ENCODE assay signal across 1 cellular context in the genomic region with DNA sequence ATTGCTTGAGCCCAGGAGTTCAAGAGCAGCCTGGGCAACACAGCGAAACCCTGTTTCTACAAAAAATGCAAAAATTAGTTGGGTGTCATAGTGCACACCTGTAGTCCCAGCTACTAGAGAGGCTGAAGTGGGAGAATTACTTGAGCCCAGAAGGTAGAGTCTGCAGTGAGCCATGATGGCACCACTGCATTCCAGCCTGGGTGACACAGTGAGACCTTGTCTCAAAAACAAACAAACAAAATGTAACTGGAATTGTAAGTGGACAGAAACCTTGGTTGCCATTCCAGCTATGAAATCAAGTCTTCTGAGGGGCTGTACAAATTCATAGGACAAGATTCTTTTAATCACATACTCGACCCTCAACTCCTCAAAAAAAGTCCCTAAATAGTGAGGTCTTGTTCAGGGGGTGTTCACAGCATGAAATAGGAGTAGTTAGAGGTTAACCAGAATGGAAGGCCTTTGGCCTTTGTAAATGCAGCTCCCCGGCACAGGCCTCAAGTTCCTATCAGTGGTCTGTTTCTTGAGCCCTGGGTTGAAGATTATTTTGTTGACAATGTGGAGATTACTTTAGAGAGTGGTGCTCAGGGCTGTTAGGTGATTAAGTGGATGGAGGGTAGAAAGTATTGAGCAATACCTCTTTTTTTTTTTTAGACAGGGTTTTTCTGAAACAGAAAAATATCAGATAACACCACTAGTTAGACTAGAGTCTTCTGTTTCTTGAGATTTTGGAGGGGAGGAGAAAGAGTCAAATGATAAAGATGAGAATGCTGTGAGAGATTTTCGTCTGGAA.
TF ChIP-seq lines count a peak whose summit lies in the region.

No MANE protein-coding gene starts in this region.

TF ChIP-seq in HepG2, 621 proteins besides CTCF, POLR2A, EP300 and RAD21 (continued from another document and continues in another):
- TF ChIP-seq JUN (CRISPR knock-in tag; IDR thresholded peaks at IDR 0.05): 0 out of 2 replicates have a peak, but pooled peaks have one; percentile 39
- TF ChIP-seq ZNF674 (CRISPR knock-in tag; IDR thresholded peaks at IDR 0.05; ENCODE audit: low read depth): no peak
- no peak for TF ChIP-seq ZNF792 (CRISPR knock-in tag; IDR thresholded peaks at IDR 0.05)
- TF ChIP-seq, protein P1, sequence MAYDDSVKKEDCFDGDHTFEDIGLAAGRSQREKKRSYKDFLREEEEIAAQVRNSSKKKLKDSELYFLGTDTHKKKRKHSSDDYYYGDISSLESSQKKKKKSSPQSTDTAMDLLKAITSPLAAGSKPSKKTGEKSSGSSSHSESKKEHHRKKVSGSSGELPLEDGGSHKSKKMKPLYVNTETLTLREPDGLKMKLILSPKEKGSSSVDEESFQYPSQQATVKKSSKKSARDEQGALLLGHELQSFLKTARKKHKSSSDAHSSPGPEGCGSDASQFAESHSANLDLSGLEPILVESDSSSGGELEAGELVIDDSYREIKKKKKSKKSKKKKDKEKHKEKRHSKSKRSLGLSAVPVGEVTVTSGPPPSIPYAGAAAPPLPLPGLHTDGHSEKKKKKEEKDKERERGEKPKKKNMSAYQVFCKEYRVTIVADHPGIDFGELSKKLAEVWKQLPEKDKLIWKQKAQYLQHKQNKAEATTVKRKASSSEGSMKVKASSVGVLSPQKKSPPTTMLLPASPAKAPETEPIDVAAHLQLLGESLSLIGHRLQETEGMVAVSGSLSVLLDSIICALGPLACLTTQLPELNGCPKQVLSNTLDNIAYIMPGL (CRISPR knock-in tag; IDR thresholded peaks at IDR 0.05; ENCODE audit: borderline replicate concordance in 1 of 2, low read depth in 1 of 2): no peak
- no peak for TF ChIP-seq ZNF446 (CRISPR knock-in tag; IDR thresholded peaks at IDR 0.05)
- no peak for TF ChIP-seq ZSCAN30 (CRISPR knock-in tag; IDR thresholded peaks at IDR 0.05)
- TF ChIP-seq ZFP62 (CRISPR knock-in tag; IDR thresholded peaks at IDR 0.05): no peak
- no peak for TF ChIP-seq BHLHE40 (IDR thresholded peaks at IDR 0.05; ENCODE audit: low read length)
- TF ChIP-seq, protein P2, sequence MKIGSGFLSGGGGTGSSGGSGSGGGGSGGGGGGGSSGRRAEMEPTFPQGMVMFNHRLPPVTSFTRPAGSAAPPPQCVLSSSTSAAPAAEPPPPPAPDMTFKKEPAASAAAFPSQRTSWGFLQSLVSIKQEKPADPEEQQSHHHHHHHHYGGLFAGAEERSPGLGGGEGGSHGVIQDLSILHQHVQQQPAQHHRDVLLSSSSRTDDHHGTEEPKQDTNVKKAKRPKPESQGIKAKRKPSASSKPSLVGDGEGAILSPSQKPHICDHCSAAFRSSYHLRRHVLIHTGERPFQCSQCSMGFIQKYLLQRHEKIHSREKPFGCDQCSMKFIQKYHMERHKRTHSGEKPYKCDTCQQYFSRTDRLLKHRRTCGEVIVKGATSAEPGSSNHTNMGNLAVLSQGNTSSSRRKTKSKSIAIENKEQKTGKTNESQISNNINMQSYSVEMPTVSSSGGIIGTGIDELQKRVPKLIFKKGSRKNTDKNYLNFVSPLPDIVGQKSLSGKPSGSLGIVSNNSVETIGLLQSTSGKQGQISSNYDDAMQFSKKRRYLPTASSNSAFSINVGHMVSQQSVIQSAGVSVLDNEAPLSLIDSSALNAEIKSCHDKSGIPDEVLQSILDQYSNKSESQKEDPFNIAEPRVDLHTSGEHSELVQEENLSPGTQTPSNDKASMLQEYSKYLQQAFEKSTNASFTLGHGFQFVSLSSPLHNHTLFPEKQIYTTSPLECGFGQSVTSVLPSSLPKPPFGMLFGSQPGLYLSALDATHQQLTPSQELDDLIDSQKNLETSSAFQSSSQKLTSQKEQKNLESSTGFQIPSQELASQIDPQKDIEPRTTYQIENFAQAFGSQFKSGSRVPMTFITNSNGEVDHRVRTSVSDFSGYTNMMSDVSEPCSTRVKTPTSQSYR (CRISPR knock-in tag; IDR thresholded peaks at IDR 0.05; ENCODE audit: borderline replicate concordance): no peak
- no peak for TF ChIP-seq ZNF331 (CRISPR knock-in tag; IDR thresholded peaks at IDR 0.05)
- no peak for TF ChIP-seq ZNF737 (CRISPR knock-in tag; IDR thresholded peaks at IDR 0.05; ENCODE audit: borderline replicate concordance)
- no peak for TF ChIP-seq CAMTA2 (CRISPR knock-in tag; IDR thresholded peaks at IDR 0.05; ENCODE audit: borderline replicate concordance)
- TF ChIP-seq ZNF589 (CRISPR knock-in tag; conservative IDR thresholded peaks at IDR 0.05): no peak
- TF ChIP-seq, protein P3, sequence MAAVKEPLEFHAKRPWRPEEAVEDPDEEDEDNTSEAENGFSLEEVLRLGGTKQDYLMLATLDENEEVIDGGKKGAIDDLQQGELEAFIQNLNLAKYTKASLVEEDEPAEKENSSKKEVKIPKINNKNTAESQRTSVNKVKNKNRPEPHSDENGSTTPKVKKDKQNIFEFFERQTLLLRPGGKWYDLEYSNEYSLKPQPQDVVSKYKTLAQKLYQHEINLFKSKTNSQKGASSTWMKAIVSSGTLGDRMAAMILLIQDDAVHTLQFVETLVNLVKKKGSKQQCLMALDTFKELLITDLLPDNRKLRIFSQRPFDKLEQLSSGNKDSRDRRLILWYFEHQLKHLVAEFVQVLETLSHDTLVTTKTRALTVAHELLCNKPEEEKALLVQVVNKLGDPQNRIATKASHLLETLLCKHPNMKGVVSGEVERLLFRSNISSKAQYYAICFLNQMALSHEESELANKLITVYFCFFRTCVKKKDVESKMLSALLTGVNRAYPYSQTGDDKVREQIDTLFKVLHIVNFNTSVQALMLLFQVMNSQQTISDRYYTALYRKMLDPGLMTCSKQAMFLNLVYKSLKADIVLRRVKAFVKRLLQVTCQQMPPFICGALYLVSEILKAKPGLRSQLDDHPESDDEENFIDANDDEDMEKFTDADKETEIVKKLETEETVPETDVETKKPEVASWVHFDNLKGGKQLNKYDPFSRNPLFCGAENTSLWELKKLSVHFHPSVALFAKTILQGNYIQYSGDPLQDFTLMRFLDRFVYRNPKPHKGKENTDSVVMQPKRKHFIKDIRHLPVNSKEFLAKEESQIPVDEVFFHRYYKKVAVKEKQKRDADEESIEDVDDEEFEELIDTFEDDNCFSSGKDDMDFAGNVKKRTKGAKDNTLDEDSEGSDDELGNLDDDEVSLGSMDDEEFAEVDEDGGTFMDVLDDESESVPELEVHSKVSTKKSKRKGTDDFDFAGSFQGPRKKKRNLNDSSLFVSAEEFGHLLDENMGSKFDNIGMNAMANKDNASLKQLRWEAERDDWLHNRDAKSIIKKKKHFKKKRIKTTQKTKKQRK (IDR thresholded peaks at IDR 0.05; ENCODE audit: low read length): no peak
- TF ChIP-seq SALL1 (CRISPR knock-in tag; IDR thresholded peaks at IDR 0.05): peak; percentile 18; the same call in 1 of the 2 replicates
- TF ChIP-seq, protein P4, sequence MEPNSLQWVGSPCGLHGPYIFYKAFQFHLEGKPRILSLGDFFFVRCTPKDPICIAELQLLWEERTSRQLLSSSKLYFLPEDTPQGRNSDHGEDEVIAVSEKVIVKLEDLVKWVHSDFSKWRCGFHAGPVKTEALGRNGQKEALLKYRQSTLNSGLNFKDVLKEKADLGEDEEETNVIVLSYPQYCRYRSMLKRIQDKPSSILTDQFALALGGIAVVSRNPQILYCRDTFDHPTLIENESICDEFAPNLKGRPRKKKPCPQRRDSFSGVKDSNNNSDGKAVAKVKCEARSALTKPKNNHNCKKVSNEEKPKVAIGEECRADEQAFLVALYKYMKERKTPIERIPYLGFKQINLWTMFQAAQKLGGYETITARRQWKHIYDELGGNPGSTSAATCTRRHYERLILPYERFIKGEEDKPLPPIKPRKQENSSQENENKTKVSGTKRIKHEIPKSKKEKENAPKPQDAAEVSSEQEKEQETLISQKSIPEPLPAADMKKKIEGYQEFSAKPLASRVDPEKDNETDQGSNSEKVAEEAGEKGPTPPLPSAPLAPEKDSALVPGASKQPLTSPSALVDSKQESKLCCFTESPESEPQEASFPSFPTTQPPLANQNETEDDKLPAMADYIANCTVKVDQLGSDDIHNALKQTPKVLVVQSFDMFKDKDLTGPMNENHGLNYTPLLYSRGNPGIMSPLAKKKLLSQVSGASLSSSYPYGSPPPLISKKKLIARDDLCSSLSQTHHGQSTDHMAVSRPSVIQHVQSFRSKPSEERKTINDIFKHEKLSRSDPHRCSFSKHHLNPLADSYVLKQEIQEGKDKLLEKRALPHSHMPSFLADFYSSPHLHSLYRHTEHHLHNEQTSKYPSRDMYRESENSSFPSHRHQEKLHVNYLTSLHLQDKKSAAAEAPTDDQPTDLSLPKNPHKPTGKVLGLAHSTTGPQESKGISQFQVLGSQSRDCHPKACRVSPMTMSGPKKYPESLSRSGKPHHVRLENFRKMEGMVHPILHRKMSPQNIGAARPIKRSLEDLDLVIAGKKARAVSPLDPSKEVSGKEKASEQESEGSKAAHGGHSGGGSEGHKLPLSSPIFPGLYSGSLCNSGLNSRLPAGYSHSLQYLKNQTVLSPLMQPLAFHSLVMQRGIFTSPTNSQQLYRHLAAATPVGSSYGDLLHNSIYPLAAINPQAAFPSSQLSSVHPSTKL (CRISPR knock-in tag; IDR thresholded peaks at IDR 0.05): peak; percentile 57
- TF ChIP-seq IKZF4 (CRISPR knock-in tag; IDR thresholded peaks at IDR 0.05; ENCODE audit: borderline replicate concordance, low read depth, not compliant biosample characterization): no peak
- no peak for TF ChIP-seq MIER2 (CRISPR knock-in tag; IDR thresholded peaks at IDR 0.05)
- TF ChIP-seq ZNF317 (CRISPR knock-in tag; IDR thresholded peaks at IDR 0.05): no peak
- no peak for TF ChIP-seq ZC3H13 (CRISPR knock-in tag; IDR thresholded peaks at IDR 0.05)
- TF ChIP-seq, protein P5, sequence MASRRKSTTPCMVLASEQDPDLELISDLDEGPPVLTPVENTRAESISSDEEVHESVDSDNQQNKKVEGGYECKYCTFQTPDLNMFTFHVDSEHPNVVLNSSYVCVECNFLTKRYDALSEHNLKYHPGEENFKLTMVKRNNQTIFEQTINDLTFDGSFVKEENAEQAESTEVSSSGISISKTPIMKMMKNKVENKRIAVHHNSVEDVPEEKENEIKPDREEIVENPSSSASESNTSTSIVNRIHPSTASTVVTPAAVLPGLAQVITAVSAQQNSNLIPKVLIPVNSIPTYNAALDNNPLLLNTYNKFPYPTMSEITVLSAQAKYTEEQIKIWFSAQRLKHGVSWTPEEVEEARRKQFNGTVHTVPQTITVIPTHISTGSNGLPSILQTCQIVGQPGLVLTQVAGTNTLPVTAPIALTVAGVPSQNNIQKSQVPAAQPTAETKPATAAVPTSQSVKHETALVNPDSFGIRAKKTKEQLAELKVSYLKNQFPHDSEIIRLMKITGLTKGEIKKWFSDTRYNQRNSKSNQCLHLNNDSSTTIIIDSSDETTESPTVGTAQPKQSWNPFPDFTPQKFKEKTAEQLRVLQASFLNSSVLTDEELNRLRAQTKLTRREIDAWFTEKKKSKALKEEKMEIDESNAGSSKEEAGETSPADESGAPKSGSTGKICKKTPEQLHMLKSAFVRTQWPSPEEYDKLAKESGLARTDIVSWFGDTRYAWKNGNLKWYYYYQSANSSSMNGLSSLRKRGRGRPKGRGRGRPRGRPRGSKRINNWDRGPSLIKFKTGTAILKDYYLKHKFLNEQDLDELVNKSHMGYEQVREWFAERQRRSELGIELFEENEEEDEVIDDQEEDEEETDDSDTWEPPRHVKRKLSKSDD (CRISPR knock-in tag; IDR thresholded peaks at IDR 0.05; ENCODE audit: low read depth): no peak
- no peak for TF ChIP-seq SPEN (CRISPR knock-in tag; IDR thresholded peaks at IDR 0.05; ENCODE audit: low read depth)
- 0 out of 2 replicates have a peak, but pooled peaks have one; percentile 41 for TF ChIP-seq ZSCAN31 (CRISPR knock-in tag; IDR thresholded peaks at IDR 0.05; ENCODE audit: low read depth)
- no peak for TF ChIP-seq ZNF431 (CRISPR knock-in tag; IDR thresholded peaks at IDR 0.05; ENCODE audit: borderline replicate concordance, low read depth)
- TF ChIP-seq NPAS2 (CRISPR knock-in tag; IDR thresholded peaks at IDR 0.05; ENCODE audit: borderline replicate concordance): no peak
- TF ChIP-seq, protein P6, sequence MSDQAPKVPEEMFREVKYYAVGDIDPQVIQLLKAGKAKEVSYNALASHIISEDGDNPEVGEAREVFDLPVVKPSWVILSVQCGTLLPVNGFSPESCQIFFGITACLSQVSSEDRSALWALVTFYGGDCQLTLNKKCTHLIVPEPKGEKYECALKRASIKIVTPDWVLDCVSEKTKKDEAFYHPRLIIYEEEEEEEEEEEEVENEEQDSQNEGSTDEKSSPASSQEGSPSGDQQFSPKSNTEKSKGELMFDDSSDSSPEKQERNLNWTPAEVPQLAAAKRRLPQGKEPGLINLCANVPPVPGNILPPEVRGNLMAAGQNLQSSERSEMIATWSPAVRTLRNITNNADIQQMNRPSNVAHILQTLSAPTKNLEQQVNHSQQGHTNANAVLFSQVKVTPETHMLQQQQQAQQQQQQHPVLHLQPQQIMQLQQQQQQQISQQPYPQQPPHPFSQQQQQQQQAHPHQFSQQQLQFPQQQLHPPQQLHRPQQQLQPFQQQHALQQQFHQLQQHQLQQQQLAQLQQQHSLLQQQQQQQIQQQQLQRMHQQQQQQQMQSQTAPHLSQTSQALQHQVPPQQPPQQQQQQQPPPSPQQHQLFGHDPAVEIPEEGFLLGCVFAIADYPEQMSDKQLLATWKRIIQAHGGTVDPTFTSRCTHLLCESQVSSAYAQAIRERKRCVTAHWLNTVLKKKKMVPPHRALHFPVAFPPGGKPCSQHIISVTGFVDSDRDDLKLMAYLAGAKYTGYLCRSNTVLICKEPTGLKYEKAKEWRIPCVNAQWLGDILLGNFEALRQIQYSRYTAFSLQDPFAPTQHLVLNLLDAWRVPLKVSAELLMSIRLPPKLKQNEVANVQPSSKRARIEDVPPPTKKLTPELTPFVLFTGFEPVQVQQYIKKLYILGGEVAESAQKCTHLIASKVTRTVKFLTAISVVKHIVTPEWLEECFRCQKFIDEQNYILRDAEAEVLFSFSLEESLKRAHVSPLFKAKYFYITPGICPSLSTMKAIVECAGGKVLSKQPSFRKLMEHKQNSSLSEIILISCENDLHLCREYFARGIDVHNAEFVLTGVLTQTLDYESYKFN (CRISPR knock-in tag; conservative IDR thresholded peaks at IDR 0.05): peak; percentile 87
- no peak for TF ChIP-seq STAT5B (CRISPR knock-in tag; IDR thresholded peaks at IDR 0.05)
- TF ChIP-seq NR2F6 (IDR thresholded peaks at IDR 0.05): peak; percentile 84
- TF ChIP-seq NR2F6 (CRISPR knock-in tag; IDR thresholded peaks at IDR 0.05): peak; percentile 39; the same call in 1 of the 2 replicates
- TF ChIP-seq ZNF121 (CRISPR knock-in tag; IDR thresholded peaks at IDR 0.05): no peak
- TF ChIP-seq, protein P7, sequence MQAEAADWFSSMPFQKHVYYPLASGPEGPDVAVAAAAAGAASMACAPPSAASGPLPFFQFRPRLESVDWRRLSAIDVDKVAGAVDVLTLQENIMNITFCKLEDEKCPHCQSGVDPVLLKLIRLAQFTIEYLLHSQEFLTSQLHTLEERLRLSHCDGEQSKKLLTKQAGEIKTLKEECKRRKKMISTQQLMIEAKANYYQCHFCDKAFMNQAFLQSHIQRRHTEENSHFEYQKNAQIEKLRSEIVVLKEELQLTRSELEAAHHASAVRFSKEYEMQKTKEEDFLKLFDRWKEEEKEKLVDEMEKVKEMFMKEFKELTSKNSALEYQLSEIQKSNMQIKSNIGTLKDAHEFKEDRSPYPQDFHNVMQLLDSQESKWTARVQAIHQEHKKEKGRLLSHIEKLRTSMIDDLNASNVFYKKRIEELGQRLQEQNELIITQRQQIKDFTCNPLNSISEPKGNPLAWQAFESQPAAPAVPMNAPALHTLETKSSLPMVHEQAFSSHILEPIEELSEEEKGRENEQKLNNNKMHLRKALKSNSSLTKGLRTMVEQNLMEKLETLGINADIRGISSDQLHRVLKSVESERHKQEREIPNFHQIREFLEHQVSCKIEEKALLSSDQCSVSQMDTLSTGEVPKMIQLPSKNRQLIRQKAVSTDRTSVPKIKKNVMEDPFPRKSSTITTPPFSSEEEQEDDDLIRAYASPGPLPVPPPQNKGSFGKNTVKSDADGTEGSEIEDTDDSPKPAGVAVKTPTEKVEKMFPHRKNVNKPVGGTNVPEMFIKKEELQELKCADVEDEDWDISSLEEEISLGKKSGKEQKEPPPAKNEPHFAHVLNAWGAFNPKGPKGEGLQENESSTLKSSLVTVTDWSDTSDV (CRISPR knock-in tag; IDR thresholded peaks at IDR 0.05): no peak
- no peak for TF ChIP-seq SP4 (CRISPR knock-in tag; IDR thresholded peaks at IDR 0.05)
- TF ChIP-seq, protein P8, sequence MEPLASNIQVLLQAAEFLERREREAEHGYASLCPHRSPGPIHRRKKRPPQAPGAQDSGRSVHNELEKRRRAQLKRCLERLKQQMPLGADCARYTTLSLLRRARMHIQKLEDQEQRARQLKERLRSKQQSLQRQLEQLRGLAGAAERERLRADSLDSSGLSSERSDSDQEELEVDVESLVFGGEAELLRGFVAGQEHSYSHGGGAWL (CRISPR knock-in tag; IDR thresholded peaks at IDR 0.05): no peak
